ENCODE assay signal across 9 cellular contexts in the genomic region with DNA sequence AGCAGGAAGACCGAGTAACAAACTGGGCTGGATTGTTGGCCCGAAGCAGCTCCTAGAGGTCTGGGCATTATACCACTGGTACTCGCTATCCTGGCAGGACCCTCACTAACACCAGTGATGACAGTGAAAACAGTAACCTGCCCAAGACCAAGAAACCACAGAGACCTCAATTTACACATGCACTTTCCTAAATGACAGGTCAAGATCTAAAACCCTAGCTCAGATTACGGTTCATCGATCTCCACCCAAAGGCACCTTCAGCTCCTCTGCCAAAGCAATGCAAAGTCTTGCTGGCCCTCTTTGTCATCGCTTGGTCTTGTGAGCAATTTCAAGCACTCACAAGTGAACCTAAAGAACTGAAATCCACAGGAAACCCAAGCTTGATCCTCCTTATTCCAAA. TPM values are rescaled to one million over a fixed set of nuclear protein-coding genes. Genes with fewer than 3 reads are reported as not detected.
DNase-seq lines count a peak whose midpoint lies in the region; ATAC-seq and TF ChIP-seq lines count a peak whose summit lies in the region.
"Had no signal": no experiment of that assay in that cellular context is flagged by ENCODE, and none has a peak within 500 bp of the region (broad histone marks: within the 10 kb centered on the region; RNA-seq: fewer than 3 reads in every experiment).

No MANE protein-coding gene starts in this region.

- POLR2A ChIA-PET in activated CD4-positive, alpha-beta memory T cell treated with anti-CD3 and anti-CD28 coated beads, Interleukin-2, amount 10 ng/mL, durations not matched to agents 7 days and 5 days (lab: Charles Lee), result interaction anchor here (1.0 to 1.6 kb wide), 5 partner anchors 36 to 74 kb away, joined by 3 to 6 read pairs (median 5); partner anchors contain the start of genes LASP1 and RPL23

- H3K4me3 ChIP-seq in HL-60 (replicated peaks; ENCODE audit: insufficient read depth, low read length) (peak overlapping the region; percentile 95), spleen (peak overlapping the region in 6 of 8 donors; percentile 86 to 96 (median 92))

- H3K9me3 ChIP-seq in spleen, result no peaks in the 10 kb centered on the region

- ATAC-seq in HG03175 (IDR thresholded peaks at IDR 0.05; ENCODE audit: unreplicated experiment), result no peak
- ATAC-seq in activated naive CD4-positive, alpha-beta T cell treated with anti-CD3 and anti-CD28 coated beads, Interleukin-2, amount 50 U/mL, for 72 hours, result no peak

- TF ChIP-seq CTCF in HL-60 (IDR thresholded peaks at IDR 0.05; ENCODE audit: insufficient read depth, low read length) (no peak), glutamatergic neuron (IDR thresholded peaks at IDR 0.05; ENCODE audit: partially characterized antibody, unreplicated experiment) (no peak), spleen (IDR thresholded peaks at IDR 0.05 in 8 of 11, conservative IDR thresholded peaks at IDR 0.05 in 3 of 11) (no peak)

- intact Hi-C loops in spleen (cut with DNase I; ENCODE audit: low total_unique reads), result no loop called here
- intact Hi-C loops in head of caudate nucleus (cut with DNase I), result loop anchor here (5.0 kb wide), 1 partner anchor 51 kb away; the partner anchor contains the start of gene PCGF2

- 76 to 91% (median 79%) methylated on average over 6 of the region's 6 CpGs for WGBS in spleen, 5 donors

- H3K4me3 Mint-ChIP-seq in activated CD4-positive, alpha-beta memory T cell treated with anti-CD3 and anti-CD28 coated beads, Interleukin-2, amount 10 ng/mL, durations not matched to agents 7 days and 5 days, result peak overlapping the region; percentile 97
- H3K4me3 Mint-ChIP-seq in glutamatergic neuron (ENCODE audit: unreplicated experiment), result peak overlapping the region; percentile 94

- no peaks in the 10 kb centered on the region for H3K27me3 Mint-ChIP-seq in activated CD4-positive, alpha-beta memory T cell treated with anti-CD3 and anti-CD28 coated beads, Interleukin-2, amount 10 ng/mL, durations not matched to agents 7 days and 5 days
- peaks cover 12% of the 10 kb centered on the region for H3K27me3 Mint-ChIP-seq in glutamatergic neuron (ENCODE audit: unreplicated experiment)

- DNase-seq in HL-60 (ENCODE audit: low read depth in 1 of 2, low spot score in 1 of 2) (no peak), glutamatergic neuron (no peak), spleen (no peak), head of caudate nucleus (no peak), NCI-H345 treated with DMSO at 0.1 percent for 48 hours (lab: John Stamatoyannopoulos, UW; ENCODE audit: unreplicated experiment) (no peak)
- DNase-seq in activated CD4-positive, alpha-beta memory T cell treated with anti-CD3 and anti-CD28 coated beads, Interleukin-2, amount 10 ng/mL, durations not matched to agents 7 days and 5 days, result no peak
- DNase-seq in activated naive CD4-positive, alpha-beta T cell treated with anti-CD3 and anti-CD28 coated beads, Interleukin-2, amount 50 U/mL, for 72 hours (ENCODE audit: low spot score in 2 of 2), result no peak
- DNase-seq: cortex of kidney had no signal

- peaks cover 61% of the 10 kb centered on the region for H3K36me3 Mint-ChIP-seq in activated CD4-positive, alpha-beta memory T cell treated with anti-CD3 and anti-CD28 coated beads, Interleukin-2, amount 10 ng/mL, durations not matched to agents 7 days and 5 days (ENCODE audit: low read depth)
- peaks cover 11% of the 10 kb centered on the region for H3K36me3 Mint-ChIP-seq in glutamatergic neuron (ENCODE audit: unreplicated experiment)
- peaks cover 22 to 32% of the 10 kb centered on the region in 2 donors for H3K36me3 Mint-ChIP-seq in activated naive CD4-positive, alpha-beta T cell treated with anti-CD3 and anti-CD28 coated beads, Interleukin-2, amount 50 U/mL, for 72 hours

- no peaks in the 10 kb centered on the region for H3K9me3 Mint-ChIP-seq in activated CD4-positive, alpha-beta memory T cell treated with anti-CD3 and anti-CD28 coated beads, Interleukin-2, amount 10 ng/mL, durations not matched to agents 7 days and 5 days
- peaks cover 9% of the 10 kb centered on the region for H3K9me3 Mint-ChIP-seq in glutamatergic neuron (ENCODE audit: unreplicated experiment)
- no peaks in the 10 kb centered on the region for H3K9me3 Mint-ChIP-seq in activated naive CD4-positive, alpha-beta T cell treated with anti-CD3 and anti-CD28 coated beads, Interleukin-2, amount 50 U/mL, for 72 hours

- H3K27ac ChIP-seq in HL-60 (replicated peaks), result no peak overlapping the region; the same call in 1 of the 2 replicates
- peak overlapping the region in 7 of 8 donors; percentile 97 to 100 (median 99) for H3K27ac ChIP-seq in spleen

- H3K4me1 Mint-ChIP-seq in activated CD4-positive, alpha-beta memory T cell treated with anti-CD3 and anti-CD28 coated beads, Interleukin-2, amount 10 ng/mL, durations not matched to agents 7 days and 5 days, result peaks cover 50% of the 10 kb centered on the region
- H3K4me1 Mint-ChIP-seq in glutamatergic neuron (ENCODE audit: low read depth, unreplicated experiment), result peaks cover 20% of the 10 kb centered on the region

- H3K27ac Mint-ChIP-seq in activated CD4-positive, alpha-beta memory T cell treated with anti-CD3 and anti-CD28 coated beads, Interleukin-2, amount 10 ng/mL, durations not matched to agents 7 days and 5 days, result peak overlapping the region; percentile 95
- H3K27ac Mint-ChIP-seq in glutamatergic neuron (ENCODE audit: unreplicated experiment), result peak overlapping the region; percentile 17
- peak overlapping the region in 1 of 2 donors; percentile 95 for H3K27ac Mint-ChIP-seq in activated naive CD4-positive, alpha-beta T cell treated with anti-CD3 and anti-CD28 coated beads, Interleukin-2, amount 50 U/mL, for 72 hours

- peaks cover 0 to 51% (median 20%) of the 10 kb centered on the region in 6 donors for H3K36me3 ChIP-seq in spleen

- TF ChIP-seq POLR2A in spleen (IDR thresholded peaks at IDR 0.05), result no peak

- CTCF ChIA-PET in activated CD4-positive, alpha-beta memory T cell treated with anti-CD3 and anti-CD28 coated beads, Interleukin-2, amount 10 ng/mL, durations not matched to agents 7 days and 5 days (lab: Charles Lee), result interaction anchor here (1.0 to 1.7 kb wide), 5 partner anchors 46 to 367 kb away, joined by 3 read pairs; partner anchors contain the start of gene PSMB3

- H3K27me3 ChIP-seq in HL-60 (ENCODE audit: insufficient read depth, poor library complexity, severe bottlenecking), result no peaks in the 10 kb centered on the region
- no peaks in the 10 kb centered on the region for H3K27me3 ChIP-seq in spleen (replicated peaks in 1 of 7)

- peaks cover 15 to 68% (median 41%) of the 10 kb centered on the region in 6 donors for H3K4me1 ChIP-seq in spleen

RNA-seq across cellular contexts. Expression of gene PIP4K2B, which starts 1.5 kb away (rescaled TPM):
- 10 to 100 TPM; 42.0 to 45.7 TPM for total RNA-seq in activated CD4-positive, alpha-beta memory T cell treated with anti-CD3 and anti-CD28 coated beads, Interleukin-2, amount 10 ng/mL, durations not matched to agents 7 days and 5 days
- total RNA-seq in glutamatergic neuron (ENCODE audit: unreplicated experiment), result 66.4 TPM
- total RNA-seq in spleen, result 10 to 100 TPM; 30.9 to 48.4 (median 42.9) TPM
- polyA plus RNA-seq in spleen, result 10 to 100 TPM; 11.4 to 21.3 (median 12.2) TPM
- total RNA-seq in activated naive CD4-positive, alpha-beta T cell treated with anti-CD3 and anti-CD28 coated beads, Interleukin-2, amount 50 U/mL, for 72 hours, result 10 to 100 TPM; 38.4 to 45.5 TPM

RNA-seq across cellular contexts. Expression of gene CWC25, which starts 27.3 kb away (rescaled TPM):
- total RNA-seq in activated CD4-positive, alpha-beta memory T cell treated with anti-CD3 and anti-CD28 coated beads, Interleukin-2, amount 10 ng/mL, durations not matched to agents 7 days and 5 days, result 10 to 100 TPM; 29.0 to 30.1 TPM
- total RNA-seq in glutamatergic neuron (ENCODE audit: unreplicated experiment), result 13.0 TPM
- total RNA-seq in spleen, result 10 to 100 TPM; 23.6 to 32.8 (median 28.3) TPM
- polyA plus RNA-seq in spleen, result 10 to 100 TPM; 14.7 to 26.7 (median 25.1) TPM
- total RNA-seq in activated naive CD4-positive, alpha-beta T cell treated with anti-CD3 and anti-CD28 coated beads, Interleukin-2, amount 50 U/mL, for 72 hours, result 10 to 100 TPM; 19.2 to 41.9 TPM

RNA-seq across cellular contexts. Expression of gene PSMB3, which starts 45.3 kb away (rescaled TPM):
- 100 to 1,000 TPM; 241 to 242 TPM for total RNA-seq in activated CD4-positive, alpha-beta memory T cell treated with anti-CD3 and anti-CD28 coated beads, Interleukin-2, amount 10 ng/mL, durations not matched to agents 7 days and 5 days
- total RNA-seq in glutamatergic neuron (ENCODE audit: unreplicated experiment) (121 TPM), spleen (100 to 1,000 TPM; 119 to 182 (median 162) TPM)
- polyA plus RNA-seq in spleen, result 100 to 1,000 TPM; 199 to 235 (median 214) TPM
- total RNA-seq in activated naive CD4-positive, alpha-beta T cell treated with anti-CD3 and anti-CD28 coated beads, Interleukin-2, amount 50 U/mL, for 72 hours, result 100 to 1,000 TPM; 339 to 405 TPM

RNA-seq across cellular contexts. Expression of gene PCGF2, which starts 49.7 kb away (rescaled TPM):
- total RNA-seq in activated CD4-positive, alpha-beta memory T cell treated with anti-CD3 and anti-CD28 coated beads, Interleukin-2, amount 10 ng/mL, durations not matched to agents 7 days and 5 days, result 1 to 10 TPM; 2.6 to 3.3 TPM
- total RNA-seq in glutamatergic neuron (ENCODE audit: unreplicated experiment) (70.1 TPM), spleen (10 to 100 TPM; 13.1 to 57.6 (median 25.7) TPM)
- polyA plus RNA-seq in spleen, result 10 to 100 TPM; 13.7 to 28.5 (median 25.7) TPM
- total RNA-seq in activated naive CD4-positive, alpha-beta T cell treated with anti-CD3 and anti-CD28 coated beads, Interleukin-2, amount 50 U/mL, for 72 hours, result 1 to 10 TPM; 3.1 to 6.9 TPM

RNA-seq across cellular contexts. Expression of gene RPL23, which starts 55.7 kb away (rescaled TPM):
- total RNA-seq in activated CD4-positive, alpha-beta memory T cell treated with anti-CD3 and anti-CD28 coated beads, Interleukin-2, amount 10 ng/mL, durations not matched to agents 7 days and 5 days, result 100 to 1,000 TPM; 933 to 960 TPM
- total RNA-seq in glutamatergic neuron (ENCODE audit: unreplicated experiment) (850 TPM), spleen (1,000 to 10,000 TPM; 1,006 to 1,826 (median 1,444) TPM)
- 1,000 to 10,000 TPM; 5,045 to 6,883 (median 6,622) TPM for polyA plus RNA-seq in spleen
- 1,000 to 10,000 TPM; 1,602 to 2,658 TPM for total RNA-seq in activated naive CD4-positive, alpha-beta T cell treated with anti-CD3 and anti-CD28 coated beads, Interleukin-2, amount 50 U/mL, for 72 hours
